In genomic region chr6:134523903-134524302, GRCh38 we compare ENCODE assay signal across 24 cellular contexts.
A peak's percentile ranks its signal among the peaks of the same experiment; 100 is the strongest.
DNase-seq lines count a peak whose midpoint lies in the region; ATAC-seq and TF ChIP-seq lines count a peak whose summit lies in the region.
"Had no signal": no experiment of that assay in that cellular context is flagged by ENCODE, and none has a peak within 500 bp of the region (broad histone marks: within the 10 kb centered on the region; RNA-seq: fewer than 3 reads in every experiment).

No MANE protein-coding gene starts in this region.

- H3K4me1 ChIP-seq in mammary epithelial cell (ENCODE audit: insufficient read depth, low read length), result peaks cover 19% of the 10 kb centered on the region
- H3K4me1 ChIP-seq: gastrocnemius medialis, sigmoid colon had no signal

- in situ Hi-C loops in mammary epithelial cell (cut with MboI; ENCODE audit: low sequenced_read_pairs in 2 of 2), result no loop called here

- H3K36me3 ChIP-seq in mammary epithelial cell (ENCODE audit: insufficient read depth, low read length), result no peaks in the 10 kb centered on the region
- H3K36me3 ChIP-seq: esophagus muscularis mucosa, gastrocnemius medialis, MG63, Peyer's patch, sigmoid colon, SJSA1 had no signal

- ATAC-seq in naive thymus-derived CD8-positive, alpha-beta T cell, result peak; percentile 79 to 84

- CTCF ChIA-PET in mammary epithelial cell (lab: Charles Lee; ENCODE audit: low non-redundant PET), result no interaction called here

- BruUV-seq in mammary epithelial cell (replicated peaks; lab: Mats Ljungman, UMichigan), result TSS peak; percentile 78

- peak overlapping the region in 5 of 10 donors; percentile 3 to 45 (median 21) for H3K4me3 Mint-ChIP-seq in naive thymus-derived CD8-positive, alpha-beta T cell
- H3K4me3 Mint-ChIP-seq: activated naive CD8-positive, alpha-beta T cell; CD4-positive, alpha-beta memory T cell; H9; memory B cell had no signal

- H3K9ac ChIP-seq in mammary epithelial cell (ENCODE audit: insufficient read depth, low read length), result no peak overlapping the region

- H3K27ac ChIP-seq in mammary epithelial cell (ENCODE audit: insufficient read depth, low read depth, low read length), result peak overlapping the region; percentile 22
- H3K27ac ChIP-seq: esophagus muscularis mucosa, gastrocnemius medialis, Peyer's patch, sigmoid colon, SJSA1 had no signal

- H3K27me3 Mint-ChIP-seq in naive thymus-derived CD8-positive, alpha-beta T cell, result peaks cover 0 to 2% (median 0%) of the 10 kb centered on the region in 5 donors
- H3K27me3 Mint-ChIP-seq: activated naive CD8-positive, alpha-beta T cell; CD4-positive, alpha-beta memory T cell; memory B cell had no signal

- no peaks in the 10 kb centered on the region for H3K27me3 ChIP-seq in mammary epithelial cell (ENCODE audit: insufficient read depth, low read length)
- H3K27me3 ChIP-seq: esophagus muscularis mucosa, gastrocnemius medialis, MG63, Peyer's patch, sigmoid colon, SJSA1 had no signal

- intact Hi-C loops in mammary epithelial cell (cut with micrococcal nuclease), result loop anchor here (5.0 kb wide), 1 partner anchor 118 kb away; no protein-coding TSS in a partner anchor

- 0% methylated on average over 1 of the region's 1 CpG for WGBS in mammary epithelial cell (ENCODE audit: low coverage, missing lambda C conversion rate)

- no peaks in the 10 kb centered on the region for H3K9me3 ChIP-seq in mammary epithelial cell (replicated peaks; ENCODE audit: insufficient read depth, low read length)
- H3K9me3 ChIP-seq: esophagus muscularis mucosa, gastrocnemius medialis, MG63, Peyer's patch, sigmoid colon, SJSA1 had no signal

- peak overlapping the region; percentile 51 for H2AFZ ChIP-seq in mammary epithelial cell (ENCODE audit: low read depth, low read length)

- no peak overlapping the region for H3K4me3 ChIP-seq in mammary epithelial cell (replicated peaks in 1 of 3; ENCODE audit: insufficient read depth in 1 of 3, low read depth in 2 of 3, low read length in 3 of 3)
- H3K4me3 ChIP-seq: esophagus muscularis mucosa, gastrocnemius medialis, MG63, Peyer's patch, sigmoid colon, SJSA1 had no signal

- no peaks in the 10 kb centered on the region for H4K20me1 ChIP-seq in mammary epithelial cell (ENCODE audit: insufficient read depth, low read length)

- H3K4me2 ChIP-seq in mammary epithelial cell (ENCODE audit: insufficient read depth, low read depth, low read length), result peak overlapping the region; percentile 32

- POLR2A ChIA-PET in naive thymus-derived CD8-positive, alpha-beta T cell (lab: Charles Lee), result interaction anchor here (0.6 to 2.3 kb wide), 5 partner anchors 10 to 387 kb away, joined by 4 to 8 read pairs (median 5); no protein-coding TSS in a partner anchor

- dilution Hi-C loops in mammary epithelial cell (cut with HindIII; ENCODE audit: low sequenced_read_pairs), result no loop called here

- peaks cover 18 to 55% (median 42%) of the 10 kb centered on the region in 4 donors for H3K4me1 Mint-ChIP-seq in naive thymus-derived CD8-positive, alpha-beta T cell

- H3K79me2 ChIP-seq in mammary epithelial cell (ENCODE audit: insufficient read depth, low read length), result no peaks in the 10 kb centered on the region

- peak overlapping the region; percentile 42 to 96 (median 85) for H3K27ac Mint-ChIP-seq in naive thymus-derived CD8-positive, alpha-beta T cell
- H3K27ac Mint-ChIP-seq: activated naive CD8-positive, alpha-beta T cell; H9; memory B cell had no signal

- H3K9me3 Mint-ChIP-seq in naive thymus-derived CD8-positive, alpha-beta T cell, result no peaks in the 10 kb centered on the region
- H3K9me3 Mint-ChIP-seq: H9, memory B cell had no signal

- no peaks in the 10 kb centered on the region for H3K36me3 Mint-ChIP-seq in naive thymus-derived CD8-positive, alpha-beta T cell
- H3K36me3 Mint-ChIP-seq: CD4-positive, alpha-beta memory T cell; memory B cell had no signal

- no peak for TF ChIP-seq CTCF in mammary epithelial cell (conservative IDR thresholded peaks at IDR 0.05 in 1 of 2, IDR thresholded peaks at IDR 0.05 in 1 of 2; ENCODE audit: extremely low read depth in 1 of 2, insufficient read depth in 1 of 2, low read depth in 1 of 2, low read length in 2 of 2)

- peak; percentile 10 for DNase-seq in stimulated activated CD4-positive, alpha-beta T cell treated with anti-CD3 and anti-CD28 coated beads, Interleukin-1b, Interleukin-23, amount 100 ng/mL, for 48 hours
- DNase-seq in stimulated activated CD4-positive, alpha-beta T cell treated with anti-CD3 and anti-CD28 coated beads, Interleukin-12 subunit alpha, Interleukin-12 subunit beta, amount 100 ng/mL, for 4 hours, result no peak
- DNase-seq in mammary epithelial cell, result peak; percentile 90
- DNase-seq in naive thymus-derived CD8-positive, alpha-beta T cell, result peak in 4 of 10 donors; percentile 29 to 77 (median 59)
- DNase-seq in superior temporal gyrus (ENCODE audit: extremely low spot score), result no peak
- no peak for DNase-seq in iPS-NIHi7 (ENCODE audit: extremely low spot score)
- DNase-seq in HuH-7 (ENCODE audit: low spot score), result no peak
- DNase-seq: activated T-cell treated with anti-CD3 and anti-CD28 coated beads for 4 hours; CD4-positive, alpha-beta memory T cell; cerebellar nuclear complex; effector CD8-positive, alpha-beta T cell; gastrocnemius medialis; GDM1; H9; kidney; MG63; NCI-H1417 treated with DMSO at 0.1 percent for 48 hours; NCI-H510A treated with DMSO at 0.1 percent for 48 hours; Peyer's patch; sigmoid colon had no signal

Comparison
In these comparisons a context has a peak if more than half of its experiments do, and no peak if none do; other contexts are left out.
1. DNase-seq: peak in stimulated activated CD4-positive, alpha-beta T cell treated with anti-CD3 and anti-CD28 coated beads, Interleukin-1b, Interleukin-23, amount 100 ng/mL, for 48 hours (single experiment) and mammary epithelial cell (single experiment); none in stimulated activated CD4-positive, alpha-beta T cell treated with anti-CD3 and anti-CD28 coated beads, Interleukin-12 subunit alpha, Interleukin-12 subunit beta, amount 100 ng/mL, for 4 hours (single experiment), superior temporal gyrus (single experiment), iPS-NIHi7 (single experiment) and HuH-7 (single experiment).